11 cellular contexts compared by ENCODE assay signal in genomic region chr18:3426074-3426473, GRCh38.
"Had no signal": no experiment of that assay in that cellular context is flagged by ENCODE, and none has a peak within 500 bp of the region (broad histone marks: within the 10 kb centered on the region; RNA-seq: fewer than 3 reads in every experiment).

No MANE protein-coding gene starts in this region.

- H3K4me1 ChIP-seq: HAP-1 had no signal

- H3K27ac Mint-ChIP-seq: GM23338, HFFc6 had no signal

- H3K4me3 ChIP-seq: GM23248, GM23338, HAP-1 had no signal

- H2AFZ ChIP-seq: GM23248 had no signal

- H3K27ac ChIP-seq: GM23248 had no signal

- DNase-seq: GOT3, H7, H9, HCEC 1CT, HFFc6 had no signal

- H3K4me3 Mint-ChIP-seq: GM23338, H9, HFFc6 had no signal

- FAIRE-seq: H1, H54 had no signal

- ATAC-seq: GM23338, HCT116 had no signal

- H3K9ac ChIP-seq: GM23248 had no signal

- H3K9me3 Mint-ChIP-seq: GM23338, H9, HFFc6 had no signal

- H3K36me3 ChIP-seq: HAP-1 had no signal

- H3K9me3 ChIP-seq: HAP-1 had no signal

- H3K4me2 ChIP-seq: GM23338 had no signal
